ENCODE assay signal across 1 cellular context in the genomic region with DNA sequence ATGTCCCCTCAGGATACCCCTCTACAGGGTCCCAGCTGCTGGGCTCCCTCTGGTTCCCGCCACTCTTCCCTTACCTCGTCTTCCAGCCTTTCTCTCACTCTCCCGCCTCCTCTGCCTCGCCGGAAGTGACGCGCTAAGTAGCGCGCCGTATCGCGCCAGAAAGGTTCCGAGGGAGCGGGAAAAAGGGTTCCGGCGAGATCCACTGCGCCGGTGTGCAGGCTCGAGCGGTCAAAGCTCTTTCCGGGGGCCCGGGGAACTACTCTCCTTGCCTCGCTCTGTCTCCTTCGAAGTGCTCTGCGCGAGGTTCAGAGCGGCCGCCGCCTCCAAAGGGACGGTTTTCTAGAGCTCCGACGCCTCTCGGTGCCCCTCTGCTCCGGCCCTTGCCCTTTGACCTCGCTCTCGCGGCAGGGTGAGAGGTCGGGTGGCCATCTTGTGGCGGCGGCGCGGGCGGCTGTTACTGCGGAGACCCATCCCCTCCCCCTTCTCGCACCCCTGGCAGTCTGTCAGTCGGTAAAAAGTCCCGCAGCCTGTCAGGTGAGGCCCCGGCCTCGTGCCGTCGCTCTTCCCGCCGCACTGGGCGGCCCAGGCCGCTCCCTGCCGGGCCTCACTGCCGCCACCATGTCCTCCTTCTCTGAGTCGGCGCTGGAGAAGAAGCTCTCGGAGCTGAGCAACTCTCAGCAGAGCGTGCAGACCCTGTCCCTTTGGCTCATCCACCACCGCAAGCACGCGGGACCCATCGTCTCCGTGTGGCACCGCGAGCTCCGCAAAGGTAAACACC.
TF ChIP-seq lines count a peak whose summit lies in the region.

Gene RPRD1B, plus strand, starts transcription at position 417 of the 778 bp plus-strand sequence. Its CDS starts 202 bp downstream, at position 619.
Gene TTI1, minus strand, starts transcription at position 127 of the 778 bp plus-strand sequence. CDS start 19,640 bp downstream, outside the sequence.

TF ChIP-seq in HepG2, 621 proteins besides CTCF, POLR2A, EP300 and RAD21 (continued from another document and continues in another):
- TF ChIP-seq MXD3 (CRISPR knock-in tag; IDR thresholded peaks at IDR 0.05) (peak; percentile 97), YY1 (IDR thresholded peaks at IDR 0.05; ENCODE audit: insufficient read depth, insufficient replicate concordance, low read depth, low read length) (peak; percentile 98), TBX2 (CRISPR knock-in tag; IDR thresholded peaks at IDR 0.05; ENCODE audit: borderline replicate concordance) (peak; percentile 90), SNRNP70 (IDR thresholded peaks at IDR 0.05; ENCODE audit: low read depth, low read length) (no peak), ZMYM2 (CRISPR knock-in tag; IDR thresholded peaks at IDR 0.05) (peak; percentile 55; the same call in 1 of the 2 replicates), HNF1B (CRISPR knock-in tag; IDR thresholded peaks at IDR 0.05) (peak; percentile 93), ZNF782 (CRISPR knock-in tag; IDR thresholded peaks at IDR 0.05; ENCODE audit: borderline replicate concordance) (peak; percentile 96; the same call in 1 of the 2 replicates), ZNF468 (CRISPR knock-in tag; IDR thresholded peaks at IDR 0.05) (peak; percentile 79; the same call in 1 of the 2 replicates), ARNTL (CRISPR knock-in tag; IDR thresholded peaks at IDR 0.05) (peak; percentile 85; the same call in 1 of the 2 replicates), ZNF34 (CRISPR knock-in tag; IDR thresholded peaks at IDR 0.05; ENCODE audit: borderline replicate concordance) (no peak; the same call in 1 of the 2 replicates), MBNL3 (CRISPR knock-in tag; conservative IDR thresholded peaks at IDR 0.05) (no peak), AKAP8 (CRISPR knock-in tag; IDR thresholded peaks at IDR 0.05) (peak; percentile 51; the same call in 1 of the 2 replicates), FIP1L1 (IDR thresholded peaks at IDR 0.05; ENCODE audit: borderline replicate concordance, insufficient read depth, low read depth, low read length) (0 out of 2 replicates have a peak, but pooled peaks have one; percentile 53), ZNF318 (CRISPR knock-in tag; IDR thresholded peaks at IDR 0.05) (peak; percentile 79), HOMEZ (CRISPR knock-in tag; IDR thresholded peaks at IDR 0.05; ENCODE audit: low read depth) (peak; percentile 40; the same call in 1 of the 2 replicates), RCOR2 (CRISPR knock-in tag; IDR thresholded peaks at IDR 0.05) (no peak), SRSF9 (IDR thresholded peaks at IDR 0.05; ENCODE audit: borderline replicate concordance, insufficient read depth, low read depth, low read length, poor library complexity, severe bottlenecking) (no peak), ATF3 (CRISPR knock-in tag; IDR thresholded peaks at IDR 0.05) (peak; percentile 61), FOXM1 (CRISPR knock-in tag; IDR thresholded peaks at IDR 0.05) (peak; percentile 26; the same call in 1 of the 2 replicates), MED13 (CRISPR knock-in tag; IDR thresholded peaks at IDR 0.05) (0 out of 2 replicates have a peak, but pooled peaks have one; percentile 34), PBX3 (CRISPR knock-in tag; IDR thresholded peaks at IDR 0.05; ENCODE audit: borderline replicate concordance) (no peak; the same call in 1 of the 2 replicates), HHEX (CRISPR knock-in tag; IDR thresholded peaks at IDR 0.05) (no peak), ELF3 (CRISPR knock-in tag; IDR thresholded peaks at IDR 0.05) (peak; percentile 80), NCOA1 (CRISPR knock-in tag; IDR thresholded peaks at IDR 0.05) (peak; percentile 85; the same call in 1 of the 2 replicates)
- TF ChIP-seq, protein P1, sequence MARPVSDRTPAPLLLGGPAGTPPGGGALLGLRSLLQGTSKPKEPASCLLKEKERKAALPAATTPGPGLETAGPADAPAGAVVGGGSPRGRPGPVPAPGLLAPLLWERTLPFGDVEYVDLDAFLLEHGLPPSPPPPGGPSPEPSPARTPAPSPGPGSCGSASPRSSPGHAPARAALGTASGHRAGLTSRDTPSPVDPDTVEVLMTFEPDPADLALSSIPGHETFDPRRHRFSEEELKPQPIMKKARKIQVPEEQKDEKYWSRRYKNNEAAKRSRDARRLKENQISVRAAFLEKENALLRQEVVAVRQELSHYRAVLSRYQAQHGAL (CRISPR knock-in tag; IDR thresholded peaks at IDR 0.05; ENCODE audit: not compliant biosample characterization): no peak
- TF ChIP-seq, protein P2, sequence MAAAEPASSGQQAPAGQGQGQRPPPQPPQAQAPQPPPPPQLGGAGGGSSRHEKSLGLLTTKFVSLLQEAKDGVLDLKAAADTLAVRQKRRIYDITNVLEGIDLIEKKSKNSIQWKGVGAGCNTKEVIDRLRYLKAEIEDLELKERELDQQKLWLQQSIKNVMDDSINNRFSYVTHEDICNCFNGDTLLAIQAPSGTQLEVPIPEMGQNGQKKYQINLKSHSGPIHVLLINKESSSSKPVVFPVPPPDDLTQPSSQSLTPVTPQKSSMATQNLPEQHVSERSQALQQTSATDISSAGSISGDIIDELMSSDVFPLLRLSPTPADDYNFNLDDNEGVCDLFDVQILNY (CRISPR knock-in tag; conservative IDR thresholded peaks at IDR 0.05): peak; percentile 98
- TF ChIP-seq, protein P3, sequence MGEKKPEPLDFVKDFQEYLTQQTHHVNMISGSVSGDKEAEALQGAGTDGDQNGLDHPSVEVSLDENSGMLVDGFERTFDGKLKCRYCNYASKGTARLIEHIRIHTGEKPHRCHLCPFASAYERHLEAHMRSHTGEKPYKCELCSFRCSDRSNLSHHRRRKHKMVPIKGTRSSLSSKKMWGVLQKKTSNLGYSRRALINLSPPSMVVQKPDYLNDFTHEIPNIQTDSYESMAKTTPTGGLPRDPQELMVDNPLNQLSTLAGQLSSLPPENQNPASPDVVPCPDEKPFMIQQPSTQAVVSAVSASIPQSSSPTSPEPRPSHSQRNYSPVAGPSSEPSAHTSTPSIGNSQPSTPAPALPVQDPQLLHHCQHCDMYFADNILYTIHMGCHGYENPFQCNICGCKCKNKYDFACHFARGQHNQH (CRISPR knock-in tag; IDR thresholded peaks at IDR 0.05): peak; percentile 83
- TF ChIP-seq, protein P4, sequence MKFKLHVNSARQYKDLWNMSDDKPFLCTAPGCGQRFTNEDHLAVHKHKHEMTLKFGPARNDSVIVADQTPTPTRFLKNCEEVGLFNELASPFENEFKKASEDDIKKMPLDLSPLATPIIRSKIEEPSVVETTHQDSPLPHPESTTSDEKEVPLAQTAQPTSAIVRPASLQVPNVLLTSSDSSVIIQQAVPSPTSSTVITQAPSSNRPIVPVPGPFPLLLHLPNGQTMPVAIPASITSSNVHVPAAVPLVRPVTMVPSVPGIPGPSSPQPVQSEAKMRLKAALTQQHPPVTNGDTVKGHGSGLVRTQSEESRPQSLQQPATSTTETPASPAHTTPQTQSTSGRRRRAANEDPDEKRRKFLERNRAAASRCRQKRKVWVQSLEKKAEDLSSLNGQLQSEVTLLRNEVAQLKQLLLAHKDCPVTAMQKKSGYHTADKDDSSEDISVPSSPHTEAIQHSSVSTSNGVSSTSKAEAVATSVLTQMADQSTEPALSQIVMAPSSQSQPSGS (CRISPR knock-in tag; IDR thresholded peaks at IDR 0.05): peak; percentile 80
- TF ChIP-seq, protein P5, sequence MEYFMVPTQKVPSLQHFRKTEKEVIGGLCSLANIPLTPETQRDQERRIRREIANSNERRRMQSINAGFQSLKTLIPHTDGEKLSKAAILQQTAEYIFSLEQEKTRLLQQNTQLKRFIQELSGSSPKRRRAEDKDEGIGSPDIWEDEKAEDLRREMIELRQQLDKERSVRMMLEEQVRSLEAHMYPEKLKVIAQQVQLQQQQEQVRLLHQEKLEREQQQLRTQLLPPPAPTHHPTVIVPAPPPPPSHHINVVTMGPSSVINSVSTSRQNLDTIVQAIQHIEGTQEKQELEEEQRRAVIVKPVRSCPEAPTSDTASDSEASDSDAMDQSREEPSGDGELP (IDR thresholded peaks at IDR 0.05; ENCODE audit: borderline replicate concordance, low read depth): peak; percentile 47; the same call in 1 of the 2 replicates
